8 cellular contexts compared by ENCODE assay signal in genomic region chr4:2843023-2843908, GRCh38. TPM values are rescaled to one million over a fixed set of nuclear protein-coding genes. Genes with fewer than 3 reads are reported as not detected.
DNase-seq lines count a peak whose midpoint lies in the region; ATAC-seq, FAIRE-seq and TF ChIP-seq lines count a peak whose summit lies in the region.

Gene ADD1, plus strand, starts transcription at chr4:2843844. Its CDS starts 32,072 bp downstream, at chr4:2875916.

- TF ChIP-seq CTCF in IMR-90 (conservative IDR thresholded peaks at IDR 0.05; ENCODE audit: low read depth, low read length) (no peak), fibroblast of mammary gland (conservative IDR thresholded peaks at IDR 0.05; ENCODE audit: control insufficient read depth, insufficient read depth, low read depth, low read length) (no peak), natural killer cell (IDR thresholded peaks at IDR 0.05) (no peak)

- H2AFZ ChIP-seq in IMR-90 (replicated peaks; ENCODE audit: low read length, poor library complexity) = peak within 1 kb of the TSS; percentile 100

- peaks cover 4% of the 10 kb centered on the region for H3K9me3 Mint-ChIP-seq in activated T-helper 17 cell treated with anti-CD3 and anti-CD28 coated beads, Interleukin-2, amount 50 U/mL, for 72 hours
- peaks cover 2 to 3% of the 10 kb centered on the region in 2 donors for H3K9me3 Mint-ChIP-seq in natural killer cell

- H3K27me3 ChIP-seq in IMR-90 (ENCODE audit: control insufficient read depth, insufficient read depth, low read length) = no peaks in the 10 kb centered on the region

- H2BK120ac ChIP-seq in IMR-90 (ENCODE audit: low read depth, low read length) = peak within 1 kb of the TSS; percentile 49

- peak within 1 kb of the TSS; percentile 96 for H4K91ac ChIP-seq in IMR-90 (ENCODE audit: insufficient read depth, low read depth, low read length)

- no TSS peak for BruUV-seq in IMR-90 (replicated peaks; lab: Mats Ljungman, UMichigan)

- H3K9me1 ChIP-seq in IMR-90 (ENCODE audit: insufficient read depth, low read length) = peaks cover 14% of the 10 kb centered on the region

- peak within 1 kb of the TSS; percentile 83 for H3K56ac ChIP-seq in IMR-90 (ENCODE audit: extremely low read depth, insufficient read depth, low read length)

- dilution Hi-C loops in IMR-90 (cut with HindIII; ENCODE audit: low sequenced_read_pairs, unreplicated experiment) = no loop called here

- no peaks in the 10 kb centered on the region for H3K36me3 ChIP-seq in IMR-90 (ENCODE audit: control insufficient read depth, insufficient read depth, low read length)

- H4K20me1 ChIP-seq in IMR-90 (ENCODE audit: insufficient read depth, low read length) = peaks cover 38% of the 10 kb centered on the region

- H3K18ac ChIP-seq in IMR-90 (ENCODE audit: low read depth, low read length) = peak within 1 kb of the TSS; percentile 24; the same call in 1 of the 2 replicates

- H2BK5ac ChIP-seq in IMR-90 (ENCODE audit: low read depth, low read length, poor library complexity, severe bottlenecking) = peak within 1 kb of the TSS; percentile 91

- H2BK15ac ChIP-seq in IMR-90 (ENCODE audit: low read depth, low read length) = no peak within 1 kb of the TSS; the same call in 2 of the 3 replicates

- H3K79me1 ChIP-seq in IMR-90 (ENCODE audit: low read depth in 1 of 2, low read length in 2 of 2) = peaks cover 11 to 30% of the 10 kb centered on the region in 2 experiments

- H3K36me3 Mint-ChIP-seq in activated T-helper 17 cell treated with anti-CD3 and anti-CD28 coated beads, Interleukin-2, amount 50 U/mL, for 72 hours (ENCODE audit: low read depth) = peaks cover 29% of the 10 kb centered on the region
- no peaks in the 10 kb centered on the region for H3K36me3 Mint-ChIP-seq in natural killer cell

- H3K27ac Mint-ChIP-seq in activated T-helper 17 cell treated with anti-CD3 and anti-CD28 coated beads, Interleukin-2, amount 50 U/mL, for 72 hours = peak within 1 kb of the TSS; percentile 94
- H3K27ac Mint-ChIP-seq in natural killer cell = peak within 1 kb of the TSS; percentile 91 to 94

- peak within 1 kb of the TSS; percentile 91 for H2AK9ac ChIP-seq in IMR-90 (replicated peaks; ENCODE audit: low read depth, low read length, poor library complexity)

- H3K14ac ChIP-seq in IMR-90 (replicated peaks; ENCODE audit: low read depth, low read length) = peak within 1 kb of the TSS; percentile 97

- peak within 1 kb of the TSS; percentile 95 for H3K4me3 Mint-ChIP-seq in activated T-helper 17 cell treated with anti-CD3 and anti-CD28 coated beads, Interleukin-2, amount 50 U/mL, for 72 hours
- peak within 1 kb of the TSS; percentile 98 for H3K4me3 Mint-ChIP-seq in natural killer cell

- peak; percentile 41; the same call in 1 of the 2 replicates for TF ChIP-seq POLR2A in IMR-90 (IDR thresholded peaks at IDR 0.05; ENCODE audit: low read depth, low read length)

- H3K23ac ChIP-seq in IMR-90 (ENCODE audit: low read depth, low read length) = peak within 1 kb of the TSS; percentile 80

- peak within 1 kb of the TSS; percentile 91 for H4K5ac ChIP-seq in IMR-90 (ENCODE audit: low read depth, low read length)

- DNase-seq in DMS53 treated with DMSO at 0.1 percent for 48 hours (lab: John Stamatoyannopoulos, UW; ENCODE audit: unreplicated experiment) = peak; percentile 83
- peak; percentile 91 for DNase-seq in IMR-90
- peak; percentile 80 for DNase-seq in RCC 7860 (ENCODE audit: low spot score)
- DNase-seq in fibroblast of mammary gland (ENCODE audit: low read depth) = peak; percentile 87
- peak; percentile 99 for DNase-seq in natural killer cell
- peak; percentile 83 to 99 (median 90) for DNase-seq in stimulated activated naive CD4-positive, alpha-beta T cell (lab: John Stamatoyannopoulos, UW)

- POLR2A ChIA-PET in IMR-90 (lab: Charles Lee; ENCODE audit: unreplicated experiment) = interaction anchor here (0.6 kb wide), 1 partner anchor 142 kb away, joined by 8 read pairs; no protein-coding TSS in a partner anchor

- CTCF ChIA-PET in IMR-90 (lab: Yijun Ruan, JAX) = no interaction called here

- peak within 1 kb of the TSS; percentile 95 to 96 for H4K8ac ChIP-seq in IMR-90 (ENCODE audit: low read depth in 2 of 2, low read length in 2 of 2)

- no peaks in the 10 kb centered on the region for H3K9me3 ChIP-seq in IMR-90 (ENCODE audit: control insufficient read depth, insufficient read depth, low read length)

- peaks cover 8% of the 10 kb centered on the region for H3K4me1 ChIP-seq in IMR-90 (ENCODE audit: control insufficient read depth, insufficient read depth, low read length)

- H3K4ac ChIP-seq in IMR-90 (ENCODE audit: low read depth, low read length) = peak within 1 kb of the TSS; percentile 93

- WGBS in IMR-90 (ENCODE audit: extremely low coverage in 2 of 2, insufficient read length in 1 of 2), 2 experiments = 0% methylated on average over 52 of the region's 66 CpGs; no CpG with 5 or more reads in 1 of the 2 experiments

- in situ Hi-C loops in IMR-90 (cut with MboI; ENCODE audit: low sequenced_read_pairs) = no loop called here

- ATAC-seq in GM21528 (IDR thresholded peaks at IDR 0.05; ENCODE audit: low FRiP score, unreplicated experiment) (peak; percentile 79), IMR-90 (ENCODE audit: low read depth) (peak; percentile 93), natural killer cell (peak; percentile 92 to 98 (median 94))
- ATAC-seq in activated T-helper 17 cell treated with anti-CD3 and anti-CD28 coated beads, Interleukin-2, amount 50 U/mL, for 72 hours (replicated peaks) = peak; percentile 88

- no peaks in the 10 kb centered on the region for H3K27me3 Mint-ChIP-seq in activated T-helper 17 cell treated with anti-CD3 and anti-CD28 coated beads, Interleukin-2, amount 50 U/mL, for 72 hours
- H3K27me3 Mint-ChIP-seq in natural killer cell (ENCODE audit: low read depth in 2 of 2) = no peaks in the 10 kb centered on the region

- intact Hi-C loops in IMR-90 (cut with micrococcal nuclease) (loop anchor here (1.0 to 5.0 kb wide), 3 partner anchors 39 to 89 kb away; no protein-coding TSS in a partner anchor), natural killer cell (cut with micrococcal nuclease) (no loop called here)

- TF ChIP-seq RAD21 in IMR-90 (IDR thresholded peaks at IDR 0.05; ENCODE audit: low read length) = no peak

- peak within 1 kb of the TSS; percentile 93 for H3K27ac ChIP-seq in IMR-90 (ENCODE audit: insufficient read depth, low read length)

- peaks cover 32% of the 10 kb centered on the region for H3K4me1 Mint-ChIP-seq in activated T-helper 17 cell treated with anti-CD3 and anti-CD28 coated beads, Interleukin-2, amount 50 U/mL, for 72 hours
- H3K4me1 Mint-ChIP-seq in natural killer cell = peaks cover 69 to 73% of the 10 kb centered on the region in 2 donors

- H3K4me3 ChIP-seq in IMR-90 (ENCODE audit: insufficient read depth, low read depth, low read length) = peak within 1 kb of the TSS; percentile 77
- H3K4me3 ChIP-seq in fibroblast of mammary gland (ENCODE audit: control insufficient read depth, low read depth, low read length) = peak within 1 kb of the TSS; percentile 85

- peak within 1 kb of the TSS; percentile 93 for H3K9ac ChIP-seq in IMR-90 (ENCODE audit: low read depth, low read length)

- peak within 1 kb of the TSS; percentile 98 for H3K4me2 ChIP-seq in IMR-90 (ENCODE audit: low read depth, low read length)

- no peak for FAIRE-seq in RCC 7860 (lab: Jason Lieb, UNC)

- H2AK5ac ChIP-seq in IMR-90 (ENCODE audit: low read depth, low read length) = peak within 1 kb of the TSS; percentile 95

- no peak within 1 kb of the TSS for H2BK20ac ChIP-seq in IMR-90 (ENCODE audit: low read depth, low read length)

TF ChIP-seq in IMR-90, 13 proteins besides CTCF, POLR2A, EP300 and RAD21:
- peak; percentile 44; the same call in 1 of the 2 replicates for TF ChIP-seq FOS (IDR thresholded peaks at IDR 0.05; ENCODE audit: low read depth, low read length)
- no peak for TF ChIP-seq USF2 (IDR thresholded peaks at IDR 0.05; ENCODE audit: low read depth, low read length)
- TF ChIP-seq MAFK (IDR thresholded peaks at IDR 0.05; ENCODE audit: low read depth, low read length) = no peak
- no peak for TF ChIP-seq ELK1 (IDR thresholded peaks at IDR 0.05; ENCODE audit: borderline replicate concordance, low read depth, low read length)
- TF ChIP-seq MAZ (IDR thresholded peaks at IDR 0.05; ENCODE audit: borderline replicate concordance, low read depth, low read length) = peak; percentile 97
- 0 out of 2 replicates have a peak, but pooled peaks have one; percentile 6 for TF ChIP-seq MXI1 (IDR thresholded peaks at IDR 0.05; ENCODE audit: borderline replicate concordance, low read depth, low read length)
- TF ChIP-seq RCOR1 (IDR thresholded peaks at IDR 0.05; ENCODE audit: insufficient replicate concordance, low read length) = no peak
- TF ChIP-seq CHD1 (IDR thresholded peaks at IDR 0.05; ENCODE audit: low read depth, low read length) = no peak
- no peak for TF ChIP-seq CEBPB (IDR thresholded peaks at IDR 0.05; ENCODE audit: low read depth, low read length)
- no peak for TF ChIP-seq SMC3 (IDR thresholded peaks at IDR 0.05; ENCODE audit: low read depth, low read length)
- TF ChIP-seq BHLHE40 (IDR thresholded peaks at IDR 0.05; ENCODE audit: low read depth, low read length) = no peak
- TF ChIP-seq RFX5 (IDR thresholded peaks at IDR 0.05; ENCODE audit: low read depth, low read length) = no peak
- TF ChIP-seq NFE2L2 (IDR thresholded peaks at IDR 0.05; ENCODE audit: low read depth, low read length) = no peak

RNA-seq across cellular contexts. Expression of gene ADD1, which starts in this region (rescaled TPM):
- 117 and 122 TPM in 2 replicates for total RNA-seq in IMR-90 (2012; rRNA removed)
- polyA plus RNA-seq in IMR-90 (2012; rRNA removed) = 190 and 215 TPM in 2 replicates
- 170 and 354 TPM in 2 replicates for polyA plus RNA-seq in IMR-90 (2012; cell fraction: cytosol; rRNA removed)
- 291 and 369 TPM in 2 replicates for polyA plus RNA-seq in IMR-90 (2012; cell fraction: nucleus; rRNA removed; ENCODE audit: low replicate concordance)
- 100 to 1,000 TPM; 220 to 254 TPM for total RNA-seq in activated T-helper 17 cell treated with anti-CD3 and anti-CD28 coated beads, Interleukin-2, amount 50 U/mL, for 72 hours
- total RNA-seq in natural killer cell = 100 to 1,000 TPM; 383 to 465 (median 452) TPM

Comparison
In these comparisons a context has a peak if more than half of its experiments do, and no peak if none do; other contexts are left out.
1. Peak in every context shown above with its lines: DNase-seq, ATAC-seq, H3K4me3 ChIP-seq and H3K27ac ChIP-seq.